ENCODE assay signal across 1 cellular context in genomic region chr16:57093845-57094564, GRCh38.
TF ChIP-seq lines count a peak whose summit lies in the region.

No MANE protein-coding gene starts in this region.

TF ChIP-seq in K562, 482 proteins besides CTCF, POLR2A, EP300 and RAD21 (continued from another document):
- TF ChIP-seq, protein P1, sequence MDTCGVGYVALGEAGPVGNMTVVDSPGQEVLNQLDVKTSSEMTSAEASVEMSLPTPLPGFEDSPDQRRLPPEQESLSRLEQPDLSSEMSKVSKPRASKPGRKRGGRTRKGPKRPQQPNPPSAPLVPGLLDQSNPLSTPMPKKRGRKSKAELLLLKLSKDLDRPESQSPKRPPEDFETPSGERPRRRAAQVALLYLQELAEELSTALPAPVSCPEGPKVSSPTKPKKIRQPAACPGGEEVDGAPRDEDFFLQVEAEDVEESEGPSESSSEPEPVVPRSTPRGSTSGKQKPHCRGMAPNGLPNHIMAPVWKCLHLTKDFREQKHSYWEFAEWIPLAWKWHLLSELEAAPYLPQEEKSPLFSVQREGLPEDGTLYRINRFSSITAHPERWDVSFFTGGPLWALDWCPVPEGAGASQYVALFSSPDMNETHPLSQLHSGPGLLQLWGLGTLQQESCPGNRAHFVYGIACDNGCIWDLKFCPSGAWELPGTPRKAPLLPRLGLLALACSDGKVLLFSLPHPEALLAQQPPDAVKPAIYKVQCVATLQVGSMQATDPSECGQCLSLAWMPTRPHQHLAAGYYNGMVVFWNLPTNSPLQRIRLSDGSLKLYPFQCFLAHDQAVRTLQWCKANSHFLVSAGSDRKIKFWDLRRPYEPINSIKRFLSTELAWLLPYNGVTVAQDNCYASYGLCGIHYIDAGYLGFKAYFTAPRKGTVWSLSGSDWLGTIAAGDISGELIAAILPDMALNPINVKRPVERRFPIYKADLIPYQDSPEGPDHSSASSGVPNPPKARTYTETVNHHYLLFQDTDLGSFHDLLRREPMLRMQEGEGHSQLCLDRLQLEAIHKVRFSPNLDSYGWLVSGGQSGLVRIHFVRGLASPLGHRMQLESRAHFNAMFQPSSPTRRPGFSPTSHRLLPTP (IDR thresholded peaks at IDR 0.05; ENCODE audit: borderline replicate concordance, extremely low read depth, insufficient read length) = no peak
- TF ChIP-seq NFIC (IDR thresholded peaks at IDR 0.05) (peak; percentile 57), RBM25 (IDR thresholded peaks at IDR 0.05; ENCODE audit: low read depth, low read length, severe bottlenecking) (peak; percentile 31), BCOR (IDR thresholded peaks at IDR 0.05) (0 out of 2 replicates have a peak, but pooled peaks have one; percentile 15), SP1 (CRISPR knock-in tag; IDR thresholded peaks at IDR 0.05) (no peak)
